In genomic region chr16:23124315-23124714, GRCh38 we compare ENCODE assay signal across 11 cellular contexts. TPM values are rescaled to one million over a fixed set of nuclear protein-coding genes. Genes with fewer than 3 reads are reported as not detected.
DNase-seq lines count a peak whose midpoint lies in the region; ATAC-seq, FAIRE-seq and TF ChIP-seq lines count a peak whose summit lies in the region.
"Had no signal": no experiment of that assay in that cellular context is flagged by ENCODE, and none has a peak within 500 bp of the region (broad histone marks: within the 10 kb centered on the region; RNA-seq: fewer than 3 reads in every experiment).

No MANE protein-coding gene starts in this region.

- WGBS in stomach, 5 donors: 63 to 90% (median 86%) methylated on average over 8 of the region's 8 CpGs
- over 99% methylated on average over 8 of the region's 8 CpGs for WGBS in HepG2 (ENCODE audit: low lambda C conversion rate)

- H3K4me1 ChIP-seq in HEK293 (ENCODE audit: control insufficient read depth, insufficient read depth, low read length) (peaks cover 18% of the 10 kb centered on the region; the same call in 1 of the 2 replicates), adipocyte (ENCODE audit: control insufficient read depth, insufficient read depth, low read length) (peaks cover 37% of the 10 kb centered on the region), stomach (peaks cover 0 to 41% (median 15%) of the 10 kb centered on the region in 4 donors), HepG2 (ENCODE audit: insufficient read depth, low read length) (peaks cover 36% of the 10 kb centered on the region)

- no peak overlapping the region for H3K4me3 ChIP-seq in HEK293 (ENCODE audit: low read depth, low read length)
- H3K4me3 ChIP-seq in adipocyte (ENCODE audit: low read length): no peak overlapping the region
- no peak overlapping the region for H3K4me3 ChIP-seq in stomach
- no peak overlapping the region for H3K4me3 ChIP-seq in HepG2 (replicated peaks in 1 of 3; ENCODE audit: insufficient read depth in 1 of 3, low read depth in 2 of 3, low read length in 3 of 3)
- H3K4me3 ChIP-seq: ascending aorta, right lobe of liver had no signal

- no peaks in the 10 kb centered on the region for H3K36me3 ChIP-seq in HEK293 (ENCODE audit: control insufficient read depth in 2 of 2, insufficient read depth in 1 of 2, low read length in 2 of 2)
- no peaks in the 10 kb centered on the region for H3K36me3 ChIP-seq in adipocyte (ENCODE audit: control insufficient read depth, insufficient read depth, low read length, severe bottlenecking)
- no peaks in the 10 kb centered on the region for H3K36me3 ChIP-seq in stomach
- no peaks in the 10 kb centered on the region; a peak in 1 of 5 replicates for H3K36me3 ChIP-seq in HepG2 (replicated peaks in 1 of 2; ENCODE audit: control insufficient read depth in 1 of 2, insufficient read depth in 2 of 2, low read length in 2 of 2)
- H3K36me3 ChIP-seq: ascending aorta, right lobe of liver had no signal

- no TSS peak for BruUV-seq in HepG2 (replicated peaks; lab: Mats Ljungman, UMichigan)

- intact Hi-C loops in stomach (cut with DNase I; ENCODE audit: low total_unique reads): no loop called here
- intact Hi-C loops in HepG2 (cut with micrococcal nuclease; ENCODE audit: unreplicated experiment): no loop called here

- TF ChIP-seq CTCF in HEK293 (tag by site-specific recombination; IDR thresholded peaks at IDR 0.05) (no peak), stomach (IDR thresholded peaks at IDR 0.05) (no peak), HepG2 (CRISPR knock-in tag; IDR thresholded peaks at IDR 0.05) (no peak)

- no peak overlapping the region for H2AFZ ChIP-seq in HepG2 (ENCODE audit: low read length)

- CTCF ChIA-PET in HEK293 (lab: Yijun Ruan, JAX) (no interaction called here), HepG2 (lab: Yijun Ruan, JAX; ENCODE audit: low intra/inter-chr PET ratio, low total read pairs) (no interaction called here)

- H3K9me3 ChIP-seq in HEK293 (ENCODE audit: control insufficient read depth, insufficient read depth, low read depth, low read length) (no peaks in the 10 kb centered on the region), adipocyte (ENCODE audit: control insufficient read depth, low read length) (no peaks in the 10 kb centered on the region), stomach (no peaks in the 10 kb centered on the region), HepG2 (ENCODE audit: low read length) (no peaks in the 10 kb centered on the region)
- H3K9me3 ChIP-seq: ascending aorta, right lobe of liver had no signal

- TF ChIP-seq RAD21 in HepG2 (CRISPR knock-in tag; IDR thresholded peaks at IDR 0.05): no peak

- H3K4me2 ChIP-seq in HepG2 (ENCODE audit: low read depth, low read length): no peak overlapping the region

- TF ChIP-seq EP300 in stomach (IDR thresholded peaks at IDR 0.05) (peak; percentile 14), HepG2 (IDR thresholded peaks at IDR 0.05; ENCODE audit: low read depth in 2 of 2, low read length in 2 of 2) (no peak), HepG2 (CRISPR knock-in tag; IDR thresholded peaks at IDR 0.05; ENCODE audit: borderline replicate concordance) (no peak)

- FAIRE-seq in HepG2 (lab: Jason Lieb, UNC): no peak

- peaks cover 18% of the 10 kb centered on the region for H4K20me1 ChIP-seq in HepG2 (ENCODE audit: insufficient read depth, low read length)

- H3K79me2 ChIP-seq in HepG2 (ENCODE audit: insufficient read depth, low read length): peaks cover 95% of the 10 kb centered on the region

- POLR2A ChIA-PET in HEK293 (lab: Yijun Ruan, JAX) (no interaction called here), HepG2 (lab: Yijun Ruan, JAX) (no interaction called here)

- H3K27ac ChIP-seq in HEK293 (ENCODE audit: extremely low read depth, low read depth, low read length) (no peak overlapping the region), stomach (peak overlapping the region in 2 of 5 donors; percentile 34 to 51), HepG2 (ENCODE audit: extremely low read length, insufficient read depth, low read length) (no peak overlapping the region)

- H3K9ac ChIP-seq in adipocyte (ENCODE audit: low read length): no peak overlapping the region
- no peak overlapping the region for H3K9ac ChIP-seq in HepG2 (ENCODE audit: insufficient read depth, low read depth, low read length)

- TF ChIP-seq POLR2A in stomach (IDR thresholded peaks at IDR 0.05) (no peak), HepG2 (IDR thresholded peaks at IDR 0.05; ENCODE audit: insufficient read depth in 1 of 2, low read depth in 2 of 2, low read length in 2 of 2) (no peak)

- H3K27me3 ChIP-seq in adipocyte (replicated peaks; ENCODE audit: control insufficient read depth, insufficient read depth, low read length) (no peaks in the 10 kb centered on the region), stomach (no peaks in the 10 kb centered on the region), HepG2 (ENCODE audit: control insufficient read depth in 1 of 2, insufficient read depth in 2 of 2, low read length in 2 of 2) (no peaks in the 10 kb centered on the region)
- H3K27me3 ChIP-seq: ascending aorta, right lobe of liver had no signal

- peak; percentile 80 for DNase-seq in adipocyte (ENCODE audit: low read depth)
- DNase-seq in glomerular endothelial cell (ENCODE audit: extremely low read depth, low read depth, low spot score): peak; percentile 54
- no peak for DNase-seq in stomach
- DNase-seq in iPS-NIHi7 (ENCODE audit: extremely low spot score): no peak
- no peak for DNase-seq in HepG2 (ENCODE audit: low spot score)
- no peak for DNase-seq in T-helper 9 cell
- DNase-seq: NCI-H774, right lobe of liver had no signal

- in situ Hi-C loops in HepG2 (cut with HindIII; ENCODE audit: extremely low pct_ligation_motif_present, low pct_unique_long_range_greater_than_20kb): no loop called here

- ATAC-seq in HG02571 (IDR thresholded peaks at IDR 0.05; ENCODE audit: unreplicated experiment) (no peak), HepG2 (no peak)

TF ChIP-seq in HEK293, 187 proteins besides CTCF, POLR2A, EP300 and RAD21 (continues in another document):
- TF ChIP-seq ZNF600 (tag by site-specific recombination; IDR thresholded peaks at IDR 0.05) (peak; percentile 70), ZIC2 (tag by site-specific recombination; IDR thresholded peaks at IDR 0.05) (peak; percentile 14; the same call in 1 of the 2 replicates)

TF ChIP-seq in HepG2, 621 proteins besides CTCF, POLR2A, EP300 and RAD21 (continues in another document):
- TF ChIP-seq MED1 (CRISPR knock-in tag; IDR thresholded peaks at IDR 0.05): no peak
- TF ChIP-seq FOXC1 (CRISPR knock-in tag; IDR thresholded peaks at IDR 0.05; ENCODE audit: borderline replicate concordance): no peak

RNA-seq across cellular contexts. Expression of gene USP31, which starts 24.9 kb away (rescaled TPM):
- total RNA-seq in glomerular endothelial cell: 18.7 and 50.6 TPM in 2 replicates
- total RNA-seq in stomach: 10 to 100 TPM in 2 of 5 donors, 1 to 10 TPM in 3; 3.5 to 18.5 (median 9.9) TPM
- polyA plus RNA-seq in stomach: 1 to 10 TPM; 1.7 to 2.8 (median 2.5) TPM
- 22.5 and 29.1 TPM in 2 replicates for total RNA-seq in HepG2 (2016; rRNA removed; fragmentation: Illumina TruSeq; extraction: Trizol)
- 16.8 and 17.4 TPM in 2 replicates for total RNA-seq in HepG2 (2016; cell fraction: cytosol; rRNA removed; fragmentation: Illumina TruSeq; extraction: Trizol; ENCODE audit: low read depth)
- 22.8 and 25.6 TPM in 2 replicates for total RNA-seq in HepG2 (2016; cell fraction: insoluble cytoplasmic fraction; rRNA removed; fragmentation: Illumina TruSeq; extraction: Trizol)
- 29.3 and 32.3 TPM in 2 replicates for total RNA-seq in HepG2 (2016; cell fraction: membrane; rRNA removed; fragmentation: Illumina TruSeq; extraction: Trizol)
- 37.5 and 40.8 TPM in 2 replicates for total RNA-seq in HepG2 (2016; cell fraction: nucleus; rRNA removed; fragmentation: Illumina TruSeq; extraction: Trizol)
- polyA plus RNA-seq in HepG2 (2011; rRNA removed): 22.7 and 23.3 TPM in 2 replicates
- polyA plus RNA-seq in HepG2 (2011; cell fraction: cytosol; rRNA removed): 14.9 and 16.7 TPM in 2 replicates
- polyA plus RNA-seq in HepG2 (2011; cell fraction: nucleus; rRNA removed): 36.6 and 36.8 TPM in 2 replicates
- 9.0 and 10.0 TPM in 2 replicates for polyA plus RNA-seq in HepG2 (2012)
- polyA plus RNA-seq in HepG2 (2016; cell fraction: cytosol; fragmentation: Illumina TruSeq; extraction: Trizol; ENCODE audit: low read depth): 12.2 and 13.0 TPM in 2 replicates
- polyA plus RNA-seq in HepG2 (2016; cell fraction: insoluble cytoplasmic fraction; fragmentation: Illumina TruSeq; extraction: Trizol; ENCODE audit: low read depth): 13.8 and 15.9 TPM in 2 replicates
- 19.9 and 22.8 TPM in 2 replicates for polyA plus RNA-seq in HepG2 (2016; cell fraction: membrane; fragmentation: Illumina TruSeq; extraction: Trizol; ENCODE audit: low read depth)
- polyA plus RNA-seq in HepG2 (2016; cell fraction: nucleus; fragmentation: Illumina TruSeq; extraction: Trizol; ENCODE audit: insufficient read depth, low read depth): 23.2 and 27.3 TPM in 2 replicates
- 30.7 and 80.3 TPM in 2 replicates for polyA minus RNA-seq in HepG2 (2011; rRNA and poly(A)+ RNA removed; ENCODE audit: low replicate concordance)
- polyA minus RNA-seq in HepG2 (2011; cell fraction: cytosol; rRNA and poly(A)+ RNA removed): 30.8 and 35.6 TPM in 2 replicates
- 109 and 122 TPM in 2 replicates for polyA minus RNA-seq in HepG2 (2011; cell fraction: nucleus; rRNA and poly(A)+ RNA removed)

RNA-seq across cellular contexts. Expression of gene SCNN1G, which starts 58.2 kb away (rescaled TPM):
- total RNA-seq in glomerular endothelial cell (not detected in 2 replicates), stomach (10 to 100 TPM in 3 of 5 donors, 1 to 10 TPM in 2; 3.2 to 20.4 (median 11.3) TPM), HepG2 (2016; rRNA removed; fragmentation: Illumina TruSeq; extraction: Trizol) (not detected in 2 replicates)
- polyA plus RNA-seq in stomach (1 to 10 TPM; 3.0 to 8.4 (median 3.9) TPM), HepG2 (2011; rRNA removed) (not detected in 2 replicates)
- total RNA-seq in HepG2 (2016; cell fraction: cytosol; rRNA removed; fragmentation: Illumina TruSeq; extraction: Trizol; ENCODE audit: low read depth): not detected in 2 replicates
- total RNA-seq in HepG2 (2016; cell fraction: insoluble cytoplasmic fraction; rRNA removed; fragmentation: Illumina TruSeq; extraction: Trizol): not detected in 2 replicates
- not detected in 2 replicates for total RNA-seq in HepG2 (2016; cell fraction: membrane; rRNA removed; fragmentation: Illumina TruSeq; extraction: Trizol)
- not detected in 2 replicates for total RNA-seq in HepG2 (2016; cell fraction: nucleus; rRNA removed; fragmentation: Illumina TruSeq; extraction: Trizol)
- polyA plus RNA-seq in HepG2 (2011; cell fraction: cytosol; rRNA removed): not detected in 2 replicates
- not detected in 2 replicates for polyA plus RNA-seq in HepG2 (2011; cell fraction: nucleus; rRNA removed)
- not detected in 2 replicates for polyA plus RNA-seq in HepG2 (2012)
- not detected in 2 replicates for polyA plus RNA-seq in HepG2 (2016; cell fraction: cytosol; fragmentation: Illumina TruSeq; extraction: Trizol; ENCODE audit: low read depth)
- not detected in 2 replicates for polyA plus RNA-seq in HepG2 (2016; cell fraction: insoluble cytoplasmic fraction; fragmentation: Illumina TruSeq; extraction: Trizol; ENCODE audit: low read depth)
- not detected in 2 replicates for polyA plus RNA-seq in HepG2 (2016; cell fraction: membrane; fragmentation: Illumina TruSeq; extraction: Trizol; ENCODE audit: low read depth)
- not detected in 2 replicates for polyA plus RNA-seq in HepG2 (2016; cell fraction: nucleus; fragmentation: Illumina TruSeq; extraction: Trizol; ENCODE audit: insufficient read depth, low read depth)
- polyA minus RNA-seq in HepG2 (2011; rRNA and poly(A)+ RNA removed; ENCODE audit: low replicate concordance): not detected in 2 replicates
- not detected in 2 replicates for polyA minus RNA-seq in HepG2 (2011; cell fraction: cytosol; rRNA and poly(A)+ RNA removed)
- not detected in 2 replicates for polyA minus RNA-seq in HepG2 (2011; cell fraction: nucleus; rRNA and poly(A)+ RNA removed)
- total RNA-seq: ascending aorta, right lobe of liver had no signal

Comparison
In these comparisons a context has a peak if more than half of its experiments do, and no peak if none do; other contexts are left out.
1. DNase-seq: peak in adipocyte (single experiment) and glomerular endothelial cell (single experiment); none in stomach (single experiment), iPS-NIHi7 (single experiment), HepG2 (single experiment) and T-helper 9 cell (single experiment).
2. Of the 63 proteins assayed by ChIP-seq in both HepG2 and HEK293: peak only in HepG2: none; only in HEK293: ZBTB20, ZNF24 and ZNF629; in both: none; in neither: 60.